Comparison of ENCODE assay signal across 22 cellular contexts in the genomic region with DNA sequence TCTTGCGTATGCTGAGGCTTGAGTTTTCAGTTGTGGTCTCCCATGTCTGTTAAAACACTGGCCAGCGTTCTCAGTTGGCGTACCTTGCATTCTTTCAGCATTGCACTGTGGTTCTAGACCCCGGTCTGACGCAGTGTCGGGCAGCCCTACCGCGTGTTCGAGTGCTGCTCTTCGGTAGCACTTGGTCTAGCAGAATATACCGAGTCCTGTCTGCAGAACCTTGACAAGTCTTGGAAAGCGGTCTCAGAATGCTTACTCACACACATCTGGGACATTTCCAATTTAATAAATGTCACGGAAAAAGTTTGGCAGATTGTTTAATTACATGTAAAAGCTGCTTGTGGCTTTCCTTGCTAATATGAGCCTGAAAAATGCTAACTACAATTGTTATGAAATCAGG. TPM values are rescaled to one million over a fixed set of nuclear protein-coding genes. Genes with fewer than 3 reads are reported as not detected.
DNase-seq lines count a peak whose midpoint lies in the region; ATAC-seq and TF ChIP-seq lines count a peak whose summit lies in the region.
"Had no signal": no experiment of that assay in that cellular context is flagged by ENCODE, and none has a peak within 500 bp of the region (broad histone marks: within the 10 kb centered on the region; RNA-seq: fewer than 3 reads in every experiment).

No MANE protein-coding gene starts in this region.

- 83% methylated on average over 5 of the region's 13 CpGs; no CpG with 5 or more reads in 1 of the 2 experiments for WGBS in IMR-90 (ENCODE audit: extremely low coverage in 2 of 2, insufficient read length in 1 of 2), 2 experiments
- 84 to 86% methylated on average over 8 to 13 of the region's 13 CpGs for WGBS in transverse colon (ENCODE audit: low coverage in 1 of 2), 2 donors

- no peak overlapping the region for H3K27ac Mint-ChIP-seq in activated CD4-positive, alpha-beta memory T cell treated with anti-CD3 and anti-CD28 coated beads for 36 hours
- H3K27ac Mint-ChIP-seq: IgD-negative memory B cell had no signal

- 0 out of 2 replicates have a peak overlapping the region, but pooled peaks have one; percentile 60 for H3K14ac ChIP-seq in IMR-90 (replicated peaks; ENCODE audit: low read depth, low read length)

- no peaks in the 10 kb centered on the region for H3K9me3 ChIP-seq in IMR-90 (ENCODE audit: control insufficient read depth, insufficient read depth, low read length)
- no peaks in the 10 kb centered on the region for H3K9me3 ChIP-seq in osteoblast (ENCODE audit: low read depth, low read length)
- no peaks in the 10 kb centered on the region for H3K9me3 ChIP-seq in transverse colon
- H3K9me3 ChIP-seq: BLaER1 treated with 17β-estradiol and CSF1 and Interleukin-3, amounts not matched to agents 10 nM and 100 nM; testis had no signal

- H3K4me1 ChIP-seq in IMR-90 (ENCODE audit: control insufficient read depth, insufficient read depth, low read length) (peaks cover 30% of the 10 kb centered on the region), osteoblast (ENCODE audit: insufficient read depth, low read length) (peaks cover 47% of the 10 kb centered on the region), transverse colon (peaks cover 0 to 30% (median 10%) of the 10 kb centered on the region in 4 donors)

- H2AK5ac ChIP-seq in IMR-90 (ENCODE audit: low read depth, low read length) = peak overlapping the region; percentile 36; the same call in 1 of the 2 replicates

- H3K9me3 Mint-ChIP-seq in activated CD4-positive, alpha-beta memory T cell treated with anti-CD3 and anti-CD28 coated beads for 36 hours = no peaks in the 10 kb centered on the region
- H3K9me3 Mint-ChIP-seq: brain, IgD-negative memory B cell had no signal

- no peaks in the 10 kb centered on the region for H3K27me3 Mint-ChIP-seq in activated CD4-positive, alpha-beta memory T cell treated with anti-CD3 and anti-CD28 coated beads for 36 hours
- H3K27me3 Mint-ChIP-seq: brain, IgD-negative memory B cell had no signal

- H2AFZ ChIP-seq in IMR-90 (replicated peaks; ENCODE audit: low read length, poor library complexity) (no peak overlapping the region), osteoblast (ENCODE audit: low read length) (no peak overlapping the region)

- peaks cover 15% of the 10 kb centered on the region for H3K36me3 Mint-ChIP-seq in activated CD4-positive, alpha-beta memory T cell treated with anti-CD3 and anti-CD28 coated beads for 36 hours

- H3K79me1 ChIP-seq in IMR-90 (ENCODE audit: low read depth in 1 of 2, low read length in 2 of 2) = peaks cover 31 to 78% of the 10 kb centered on the region in 2 experiments

- peaks cover 8% of the 10 kb centered on the region for H3K36me3 ChIP-seq in IMR-90 (ENCODE audit: control insufficient read depth, insufficient read depth, low read length)
- H3K36me3 ChIP-seq in osteoblast (ENCODE audit: insufficient read depth, low read length) = peaks cover 11% of the 10 kb centered on the region
- H3K36me3 ChIP-seq in transverse colon = peaks cover 0 to 6% (median 1%) of the 10 kb centered on the region in 4 donors

- no peak overlapping the region for H3K9ac ChIP-seq in IMR-90 (ENCODE audit: low read depth, low read length)
- H3K9ac ChIP-seq: BLaER1 treated with 17β-estradiol and CSF1 and Interleukin-3, amounts not matched to agents 10 nM and 100 nM had no signal

- peak overlapping the region; percentile 1 for H4K91ac ChIP-seq in IMR-90 (ENCODE audit: insufficient read depth, low read depth, low read length)

- H3K4ac ChIP-seq in IMR-90 (ENCODE audit: low read depth, low read length) = no peak overlapping the region

- H3K27me3 ChIP-seq in IMR-90 (ENCODE audit: control insufficient read depth, insufficient read depth, low read length) (no peaks in the 10 kb centered on the region), osteoblast (ENCODE audit: insufficient read depth, low read length) (no peaks in the 10 kb centered on the region), transverse colon (no peaks in the 10 kb centered on the region)
- H3K27me3 ChIP-seq: BLaER1 treated with 17β-estradiol and CSF1 and Interleukin-3, amounts not matched to agents 10 nM and 100 nM; testis had no signal

- peak overlapping the region; percentile 11 for H2BK5ac ChIP-seq in IMR-90 (ENCODE audit: low read depth, low read length, poor library complexity, severe bottlenecking)

- no peak overlapping the region; the same call in 1 of the 2 replicates for H2BK20ac ChIP-seq in IMR-90 (ENCODE audit: low read depth, low read length)

- TF ChIP-seq CTCF in AG09309 (IDR thresholded peaks at IDR 0.05; ENCODE audit: control insufficient read depth, insufficient read depth, low read depth, low read length, missing control alignments) (no peak), IMR-90 (conservative IDR thresholded peaks at IDR 0.05; ENCODE audit: low read depth, low read length) (no peak), osteoblast (IDR thresholded peaks at IDR 0.05; ENCODE audit: extremely low read depth, low read depth, low read length) (no peak), transverse colon (IDR thresholded peaks at IDR 0.05) (no peak)

- no peak overlapping the region for H4K5ac ChIP-seq in IMR-90 (ENCODE audit: low read depth, low read length)

- TF ChIP-seq RAD21 in IMR-90 (IDR thresholded peaks at IDR 0.05; ENCODE audit: low read length) = no peak

- BruUV-seq in IMR-90 (replicated peaks; lab: Mats Ljungman, UMichigan) = no TSS peak

- POLR2A ChIA-PET in IMR-90 (lab: Charles Lee; ENCODE audit: unreplicated experiment) = no interaction called here
- POLR2A ChIA-PET in activated CD4-positive, alpha-beta memory T cell treated with anti-CD3 and anti-CD28 coated beads for 36 hours (lab: Charles Lee) = no interaction called here

- peak overlapping the region; percentile 53; the same call in 1 of the 2 replicates for H3K27ac ChIP-seq in IMR-90 (ENCODE audit: insufficient read depth, low read length)
- peak overlapping the region; percentile 37 for H3K27ac ChIP-seq in osteoblast (ENCODE audit: low read depth, low read length)
- no peak overlapping the region for H3K27ac ChIP-seq in transverse colon
- H3K27ac ChIP-seq: BLaER1 treated with 17β-estradiol and CSF1 and Interleukin-3, amounts not matched to agents 10 nM and 100 nM; testis had no signal

- TF ChIP-seq EP300 in transverse colon (IDR thresholded peaks at IDR 0.05; ENCODE audit: low read depth) = no peak

- no peak overlapping the region for H2BK120ac ChIP-seq in IMR-90 (ENCODE audit: low read depth, low read length)

- H4K8ac ChIP-seq in IMR-90 (ENCODE audit: low read depth in 2 of 2, low read length in 2 of 2) = no peak overlapping the region

- ATAC-seq in IMR-90 (ENCODE audit: low read depth) (peak; percentile 42), GM19395 (IDR thresholded peaks at IDR 0.05; ENCODE audit: unreplicated experiment) (no peak)

- no peak overlapping the region for H2BK15ac ChIP-seq in IMR-90 (ENCODE audit: low read depth, low read length)

- H3K9me1 ChIP-seq in IMR-90 (ENCODE audit: insufficient read depth, low read length) = peaks cover 43% of the 10 kb centered on the region

- H3K4me3 Mint-ChIP-seq in activated CD4-positive, alpha-beta memory T cell treated with anti-CD3 and anti-CD28 coated beads for 36 hours = no peak overlapping the region
- H3K4me3 Mint-ChIP-seq: IgD-negative memory B cell had no signal

- CTCF ChIA-PET in IMR-90 (lab: Yijun Ruan, JAX) = no interaction called here
- CTCF ChIA-PET in activated CD4-positive, alpha-beta memory T cell treated with anti-CD3 and anti-CD28 coated beads for 36 hours (lab: Charles Lee) = interaction anchor here (0.6 kb wide), 1 partner anchor 433 kb away, joined by 4 read pairs; no protein-coding TSS in a partner anchor

- DNase-seq in AG09309 (ENCODE audit: low read depth) (peak; percentile 88), IMR-90 (peak; percentile 73), fibroblast of gingiva (ENCODE audit: low read depth) (peak; percentile 84), osteoblast (ENCODE audit: insufficient read length, low spot score, missing footprints) (no peak), transverse colon (no peak), NOMO-1 treated with DMSO at 0.1 percent for 48 hours (lab: John Stamatoyannopoulos, UW; ENCODE audit: unreplicated experiment) (no peak)
- no peak for DNase-seq in activated CD4-positive, alpha-beta memory T cell treated with anti-CD3 and anti-CD28 coated beads for 36 hours
- DNase-seq: activated CD4-positive, CD25-positive, alpha-beta regulatory T cell treated with anti-CD3 and anti-CD28 coated beads, Interleukin-2, amount 50 U/mL, for 72 hours; activated naive CD4-positive, alpha-beta T cell; erythroblast; hypothalamus; midbrain; MV-4-11; NCI-H2081 treated with DMSO at 0.1 percent for 48 hours; NCI-H524; SIG-M5; T-helper 2 cell; testis had no signal

- H4K20me1 ChIP-seq in IMR-90 (ENCODE audit: insufficient read depth, low read length) (peaks cover 44% of the 10 kb centered on the region), osteoblast (ENCODE audit: insufficient read depth, low read length) (peaks cover 36% of the 10 kb centered on the region)

- in situ Hi-C loops in IMR-90 (cut with MboI; ENCODE audit: low sequenced_read_pairs) (no loop called here), transverse colon (cut with MboI; ENCODE audit: low pct_ligation_motif_present in 1 of 4, low pct_unique_long_range_greater_than_20kb in 1 of 4, low sequenced_read_pairs in 3 of 4) (no loop called here)

- dilution Hi-C loops in IMR-90 (cut with HindIII; ENCODE audit: low sequenced_read_pairs, unreplicated experiment) = no loop called here

- intact Hi-C loops in IMR-90 (cut with micrococcal nuclease) = no loop called here
- intact Hi-C loops in transverse colon (cut with DNase I; ENCODE audit: low total_unique reads) = no loop called here
- intact Hi-C loops in activated CD4-positive, alpha-beta memory T cell treated with anti-CD3 and anti-CD28 coated beads for 36 hours (cut with micrococcal nuclease) = no loop called here

- H3K4me1 Mint-ChIP-seq in activated CD4-positive, alpha-beta memory T cell treated with anti-CD3 and anti-CD28 coated beads for 36 hours (ENCODE audit: low read depth) = peaks cover 9% of the 10 kb centered on the region

- no peak for TF ChIP-seq POLR2A in IMR-90 (IDR thresholded peaks at IDR 0.05; ENCODE audit: low read depth, low read length)
- TF ChIP-seq POLR2A in transverse colon (IDR thresholded peaks at IDR 0.05) = no peak

- H3K4me2 ChIP-seq in IMR-90 (ENCODE audit: low read depth, low read length) (peak overlapping the region; percentile 63), osteoblast (ENCODE audit: insufficient read depth, low read length) (peak overlapping the region; percentile 1)
- H3K4me2 ChIP-seq: BLaER1 treated with 17β-estradiol and CSF1 and Interleukin-3, amounts not matched to agents 10 nM and 100 nM had no signal

- H2AK9ac ChIP-seq in IMR-90 (replicated peaks; ENCODE audit: low read depth, low read length, poor library complexity) = no peak overlapping the region

- 0 out of 2 replicates have a peak overlapping the region, but pooled peaks have one; percentile 9 for H3K56ac ChIP-seq in IMR-90 (ENCODE audit: extremely low read depth, insufficient read depth, low read length)

- peaks cover 79% of the 10 kb centered on the region for H3K79me2 ChIP-seq in osteoblast (ENCODE audit: insufficient read depth, low read length)

- no peak overlapping the region for H3K23ac ChIP-seq in IMR-90 (ENCODE audit: low read depth, low read length)

- H3K18ac ChIP-seq in IMR-90 (ENCODE audit: low read depth, low read length) = peak overlapping the region; percentile 9; the same call in 1 of the 2 replicates

- H3K4me3 ChIP-seq in AG09309 (ENCODE audit: control insufficient read depth, low read depth, low read length) (no peak overlapping the region), IMR-90 (ENCODE audit: insufficient read depth, low read depth, low read length) (no peak overlapping the region), osteoblast (ENCODE audit: insufficient read depth, low read length) (no peak overlapping the region), transverse colon (no peak overlapping the region)
- H3K4me3 ChIP-seq: BLaER1 treated with 17β-estradiol and CSF1 and Interleukin-3, amounts not matched to agents 10 nM and 100 nM; testis had no signal

RNA-seq across cellular contexts. Expression of a gene that starts 32.6 kb away (rescaled TPM):
- total RNA-seq in IMR-90 (2012; rRNA removed) (25.6 and 33.9 TPM in 2 replicates), osteoblast (93.7 and 110 TPM in 2 replicates), transverse colon (100 to 1,000 TPM in 1 of 4 donors, 10 to 100 TPM in 3; 42.6 to 143 (median 72.8) TPM)
- polyA plus RNA-seq in IMR-90 (2012; rRNA removed) = 37.2 and 46.4 TPM in 2 replicates
- polyA plus RNA-seq in IMR-90 (2012; cell fraction: cytosol; rRNA removed) = 18.8 and 31.7 TPM in 2 replicates
- polyA plus RNA-seq in IMR-90 (2012; cell fraction: nucleus; rRNA removed; ENCODE audit: low replicate concordance) = 64.7 and 95.6 TPM in 2 replicates
- total RNA-seq in activated CD4-positive, alpha-beta memory T cell treated with anti-CD3 and anti-CD28 coated beads for 36 hours = 10 to 100 TPM; 23.1 to 26.7 TPM

Comparison
In these comparisons a context has a peak if more than half of its experiments do, and no peak if none do; other contexts are left out.
1. DNase-seq: peak in AG09309 (single experiment), IMR-90 (single experiment) and fibroblast of gingiva (single experiment); none in osteoblast (single experiment), transverse colon (single experiment), activated CD4-positive, alpha-beta memory T cell treated with anti-CD3 and anti-CD28 coated beads for 36 hours (single experiment) and NOMO-1 treated with DMSO at 0.1 percent for 48 hours (single experiment).
2. H3K27ac ChIP-seq: peak in IMR-90 (single experiment) and osteoblast (single experiment); none in transverse colon (0 of 4).